In genomic region chr2:8836979-8837794, GRCh38 we compare ENCODE assay signal across 8 cellular contexts. TPM values are rescaled to one million over a fixed set of nuclear protein-coding genes. Genes with fewer than 3 reads are reported as not detected.
DNase-seq lines count a peak whose midpoint lies in the region; ATAC-seq and TF ChIP-seq lines count a peak whose summit lies in the region.

Gene KIDINS220, minus strand, starts transcription at chr2:8837613. Its CDS starts 10,520 bp downstream, at chr2:8827093.

- H3K9me3 Mint-ChIP-seq in brain: peaks cover 0 to 3% (median 0%) of the 10 kb centered on the region in 5 experiments

- H3K27me3 Mint-ChIP-seq in brain: peaks cover 11% of the 10 kb centered on the region

- no peak within 1 kb of the TSS for H3K27ac ChIP-seq in iPS DF 6.9 (ENCODE audit: low read length)

- peaks cover 25% of the 10 kb centered on the region for H3K36me3 Mint-ChIP-seq in brain

- H3K4me3 Mint-ChIP-seq in brain: peak within 1 kb of the TSS; percentile 99 to 100 (median 100)

- H3K4me1 ChIP-seq in iPS DF 6.9 (ENCODE audit: control insufficient read depth, insufficient read depth, low read length): peaks cover 2% of the 10 kb centered on the region; the same call in 1 of the 2 replicates

- no peaks in the 10 kb centered on the region for H3K27me3 ChIP-seq in iPS DF 6.9 (ENCODE audit: control insufficient read depth, insufficient read depth, low read length)

- H3K9me3 ChIP-seq in iPS DF 6.9 (ENCODE audit: control insufficient read depth, insufficient read depth, low read length): no peaks in the 10 kb centered on the region

- no CpG with 5 or more reads among the region's 67 CpGs for WGBS in iPS DF 6.9 (ENCODE audit: insufficient coverage, insufficient read length)

- H3K36me3 ChIP-seq in iPS DF 6.9 (ENCODE audit: control insufficient read depth, insufficient read depth, low read length): no peaks in the 10 kb centered on the region

- no peak for TF ChIP-seq CTCF in brain (conservative IDR thresholded peaks at IDR 0.05)

- peak; percentile 93 for ATAC-seq in HG02981 (IDR thresholded peaks at IDR 0.05; ENCODE audit: unreplicated experiment)

- peaks cover 41% of the 10 kb centered on the region for H3K4me1 Mint-ChIP-seq in brain

- H3K4me3 ChIP-seq in iPS DF 6.9 (ENCODE audit: low read length) (peak within 1 kb of the TSS; percentile 76; the same call in 1 of the 2 replicates), skeletal muscle cell (ENCODE audit: low read depth, low read length) (peak within 1 kb of the TSS; percentile 65)

- H3K27ac Mint-ChIP-seq in brain: peak within 1 kb of the TSS; percentile 93 to 100 (median 99)

- peak; percentile 68 for DNase-seq in NK-92 treated with Interleukin-12 subunit alpha and Interleukin-12 subunit beta, amount 100 ng/mL, for 24 hours (lab: John Stamatoyannopoulos, UW)
- DNase-seq in NK-92 (lab: John Stamatoyannopoulos, UW; ENCODE audit: unreplicated experiment) (no peak), NCI-H2029 treated with DMSO at 0.1 percent for 48 hours (lab: John Stamatoyannopoulos, UW) (peak; percentile 67), UCSD-AML1 (lab: John Stamatoyannopoulos, UW; ENCODE audit: unreplicated experiment) (peak; percentile 83), iPS DF 6.9 (ENCODE audit: low read depth, low spot score) (peak; percentile 33), skeletal muscle cell (ENCODE audit: low read depth) (no peak)

RNA-seq across cellular contexts. Expression of gene KIDINS220, which starts in this region (rescaled TPM):
- polyA plus RNA-seq in brain (ENCODE audit: insufficient read depth, low read depth, low replicate concordance): 39.4 TPM

Comparison
In these comparisons a context has a peak if more than half of its experiments do, and no peak if none do; other contexts are left out.
1. DNase-seq: peak in NK-92 treated with Interleukin-12 subunit alpha and Interleukin-12 subunit beta, amount 100 ng/mL, for 24 hours (single experiment), NCI-H2029 treated with DMSO at 0.1 percent for 48 hours (single experiment), UCSD-AML1 (single experiment) and iPS DF 6.9 (single experiment); none in NK-92 (single experiment) and skeletal muscle cell (single experiment).